ENCODE assay signal across 24 cellular contexts in genomic region chr7:621572-622285, GRCh38.
DNase-seq lines count a peak whose midpoint lies in the region; ATAC-seq, FAIRE-seq and TF ChIP-seq lines count a peak whose summit lies in the region.
"Had no signal": no experiment of that assay in that cellular context is flagged by ENCODE, and none has a peak within 500 bp of the region (broad histone marks: within the 10 kb centered on the region; RNA-seq: fewer than 3 reads in every experiment).

No MANE protein-coding gene starts in this region.

- H3K23ac ChIP-seq in H1 (ENCODE audit: insufficient read length), result no peak overlapping the region

- no peak overlapping the region for H3K14ac ChIP-seq in H1 (ENCODE audit: insufficient read length)

- TF ChIP-seq CTCF in HepG2 (CRISPR knock-in tag; IDR thresholded peaks at IDR 0.05), result no peak
- no peak for TF ChIP-seq CTCF in right lobe of liver (IDR thresholded peaks at IDR 0.05)
- no peak for TF ChIP-seq CTCF in H1 (IDR thresholded peaks at IDR 0.05; ENCODE audit: control extremely low read depth in 1 of 3, insufficient read depth in 1 of 3, low read depth in 1 of 3, low read length in 3 of 3)
- TF ChIP-seq CTCF in osteoblast (IDR thresholded peaks at IDR 0.05; ENCODE audit: extremely low read depth, low read depth, low read length), result no peak

- no peak for TF ChIP-seq RAD21 in HepG2 (CRISPR knock-in tag; IDR thresholded peaks at IDR 0.05)
- no peak for TF ChIP-seq RAD21 in H1 (IDR thresholded peaks at IDR 0.05 in 1 of 2, conservative IDR thresholded peaks at IDR 0.05 in 1 of 2; ENCODE audit: low read depth in 2 of 2, low read length in 2 of 2)

- H2BK12ac ChIP-seq in H1 (ENCODE audit: low read depth, low read length), result no peak overlapping the region; the same call in 1 of the 2 replicates

- TF ChIP-seq POLR2A in HepG2 (IDR thresholded peaks at IDR 0.05; ENCODE audit: insufficient read depth in 1 of 2, low read depth in 2 of 2, low read length in 2 of 2) (no peak), right lobe of liver (IDR thresholded peaks at IDR 0.05) (no peak), H1 (IDR thresholded peaks at IDR 0.05; ENCODE audit: control extremely low read depth in 1 of 2, low read depth in 2 of 2, low read length in 2 of 2) (no peak), H54 (IDR thresholded peaks at IDR 0.05; ENCODE audit: low read depth, low read length) (no peak)

- H4K5ac ChIP-seq in H1 (ENCODE audit: insufficient read length, low read depth, low read length), result no peak overlapping the region

- H2BK15ac ChIP-seq in H1 (ENCODE audit: low read length), result no peak overlapping the region

- H3K56ac ChIP-seq in H1 (replicated peaks; ENCODE audit: insufficient read length, low read depth, low read length), result no peak overlapping the region

- peaks cover 1 to 9% of the 10 kb centered on the region in 2 experiments; a peak in 1 of 5 replicates for H3K36me3 ChIP-seq in HepG2 (replicated peaks in 1 of 2; ENCODE audit: control insufficient read depth in 1 of 2, insufficient read depth in 2 of 2, low read length in 2 of 2)
- H3K36me3 ChIP-seq in right lobe of liver, result no peaks in the 10 kb centered on the region
- H3K36me3 ChIP-seq in H1 (ENCODE audit: control insufficient read depth in 2 of 4, insufficient read depth in 4 of 4, low read length in 3 of 4), result peaks cover 0 to 3% (median 0%) of the 10 kb centered on the region in 4 experiments; a peak in 1 of 8 replicates
- no peaks in the 10 kb centered on the region for H3K36me3 ChIP-seq in osteoblast (ENCODE audit: insufficient read depth, low read length)
- H3K36me3 ChIP-seq: cardiac muscle cell, heart right ventricle had no signal

- H3K18ac ChIP-seq in H1 (ENCODE audit: extremely low read depth, low read length), result no peak overlapping the region

- in situ Hi-C loops in HepG2 (cut with HindIII; ENCODE audit: extremely low pct_ligation_motif_present, low pct_unique_long_range_greater_than_20kb), result no loop called here

- FAIRE-seq in HepG2 (lab: Jason Lieb, UNC) (no peak), H1 (lab: Jason Lieb, UNC) (no peak), H54 (lab: Jason Lieb, UNC) (no peak)
- FAIRE-seq: D721Med had no signal

- H3K79me2 ChIP-seq in HepG2 (ENCODE audit: insufficient read depth, low read length) (peaks cover 3% of the 10 kb centered on the region), H1 (ENCODE audit: control insufficient read depth in 1 of 2, insufficient read depth in 2 of 2, low read length in 2 of 2) (peaks cover 0 to 2% of the 10 kb centered on the region in 2 experiments; a peak in 1 of 4 replicates), osteoblast (ENCODE audit: insufficient read depth, low read length) (no peaks in the 10 kb centered on the region)

- no TSS peak for BruUV-seq in HepG2 (replicated peaks; lab: Mats Ljungman, UMichigan)

- no peak overlapping the region for H2BK20ac ChIP-seq in H1 (ENCODE audit: low read length)

- H4K20me1 ChIP-seq in HepG2 (ENCODE audit: insufficient read depth, low read length) (no peaks in the 10 kb centered on the region), H1 (replicated peaks in 1 of 2; ENCODE audit: control insufficient read depth in 1 of 2, insufficient read depth in 2 of 2, low read length in 2 of 2) (no peaks in the 10 kb centered on the region), osteoblast (ENCODE audit: insufficient read depth, low read length) (no peaks in the 10 kb centered on the region)

- H3K9me3 ChIP-seq in HepG2 (ENCODE audit: low read length), result peaks cover 32% of the 10 kb centered on the region
- peaks cover 0 to 9% (median 2%) of the 10 kb centered on the region in 4 donors for H3K9me3 ChIP-seq in right lobe of liver
- peaks cover 0 to 16% of the 10 kb centered on the region in 2 experiments; a peak in 3 of 4 replicates for H3K9me3 ChIP-seq in H1 (ENCODE audit: insufficient read depth in 2 of 2, low read depth in 1 of 2, low read length in 1 of 2)
- H3K9me3 ChIP-seq in osteoblast (ENCODE audit: low read depth, low read length), result peaks cover 8% of the 10 kb centered on the region

- no peak overlapping the region for H4K8ac ChIP-seq in H1 (ENCODE audit: extremely low read depth, insufficient read depth, low read length)

- no peak overlapping the region for H2AK5ac ChIP-seq in H1 (ENCODE audit: low read depth, low read length)

- no peaks in the 10 kb centered on the region for H3K79me1 ChIP-seq in H1 (ENCODE audit: low read depth, low read length)

- ATAC-seq in HepG2, result no peak
- ATAC-seq in right lobe of liver, result no peak
- no peak for ATAC-seq in GM18520 (IDR thresholded peaks at IDR 0.05; ENCODE audit: unreplicated experiment)
- no peak for ATAC-seq in GM19328 (IDR thresholded peaks at IDR 0.05; ENCODE audit: unreplicated experiment)
- ATAC-seq: activated CD4-positive, CD25-positive, alpha-beta regulatory T cell treated with anti-CD3 and anti-CD28 coated beads, Interleukin-2, amount 50 U/mL, for 24 hours; activated T-cell treated with anti-CD3 and anti-CD28 coated beads, Interleukin-2, amount 50 U/mL, for 4 hours; heart right ventricle had no signal

- peaks cover 30% of the 10 kb centered on the region for H3K4me1 ChIP-seq in HepG2 (ENCODE audit: insufficient read depth, low read length)
- H3K4me1 ChIP-seq in right lobe of liver, result no peaks in the 10 kb centered on the region
- peaks cover 0 to 7% (median 4%) of the 10 kb centered on the region in 4 experiments; a peak in 5 of 7 replicates for H3K4me1 ChIP-seq in H1 (replicated peaks in 1 of 4; ENCODE audit: control insufficient read depth in 3 of 4, insufficient read depth in 4 of 4, low read length in 3 of 4)
- H3K4me1 ChIP-seq in osteoblast (ENCODE audit: insufficient read depth, low read length), result peaks cover 2% of the 10 kb centered on the region

- H2AFZ ChIP-seq in HepG2 (ENCODE audit: low read length), result no peak overlapping the region
- no peak overlapping the region for H2AFZ ChIP-seq in H1 (ENCODE audit: low read length)
- H2AFZ ChIP-seq in osteoblast (ENCODE audit: low read length), result no peak overlapping the region

- no peak overlapping the region for H3K27ac ChIP-seq in HepG2 (ENCODE audit: extremely low read length, insufficient read depth, low read length)
- H3K27ac ChIP-seq in right lobe of liver, result no peak overlapping the region
- H3K27ac ChIP-seq in H1 (ENCODE audit: low read depth, low read length), result no peak overlapping the region
- no peak overlapping the region for H3K27ac ChIP-seq in osteoblast (ENCODE audit: low read depth, low read length)
- H3K27ac ChIP-seq: cardiac muscle cell, heart right ventricle, RWPE1 had no signal

- no peak overlapping the region for H2BK5ac ChIP-seq in H1 (ENCODE audit: low read depth, low read length)

- H3K4me2 ChIP-seq in HepG2 (ENCODE audit: low read depth, low read length) (no peak overlapping the region), H1 (ENCODE audit: insufficient read depth in 1 of 2, low read depth in 2 of 2, low read length in 2 of 2) (peak overlapping the region; percentile 39 to 40; a peak in 1 of 4 replicates), osteoblast (ENCODE audit: insufficient read depth, low read length) (no peak overlapping the region)

- POLR2A ChIA-PET in HepG2 (lab: Yijun Ruan, JAX), result no interaction called here
- POLR2A ChIA-PET in H1 (lab: Charles Lee; ENCODE audit: partially characterized antibody), result no interaction called here

- no peak overlapping the region for H3K9ac ChIP-seq in HepG2 (ENCODE audit: insufficient read depth, low read depth, low read length)
- no peak overlapping the region for H3K9ac ChIP-seq in H1 (replicated peaks in 1 of 4; ENCODE audit: extremely low read depth in 1 of 4, low read depth in 3 of 4, low read length in 3 of 4)

- DNase-seq in HepG2 (ENCODE audit: low spot score) (no peak), right lobe of liver (no peak), H1 (ENCODE audit: low read depth in 1 of 2, low spot score in 2 of 2) (no peak), osteoblast (ENCODE audit: insufficient read length, low spot score, missing footprints) (peak; percentile 64), H54 (ENCODE audit: insufficient read length, low spot score) (no peak)
- DNase-seq in activated T-cell treated with anti-CD3 and anti-CD28 coated beads, Interleukin-2, amount 50 U/mL, for 1 hour, result no peak
- DNase-seq: activated CD8-positive, alpha-beta memory T cell treated with anti-CD3 and anti-CD28 coated beads for 24 hours; activated naive CD4-positive, alpha-beta T cell treated with anti-CD3 and anti-CD28 coated beads for 36 hours; activated T-cell treated with anti-CD3 and anti-CD28 coated beads, Interleukin-2, amount 50 U/mL, for 4 hours; amniotic stem cell; dermis blood vessel endothelial cell; heart right ventricle; immature natural killer cell; KG1; NCI-H146; NCI-H524 treated with DMSO at 0.1 percent for 48 hours; retina; T-helper 9 cell had no signal

- H4K91ac ChIP-seq in H1 (replicated peaks; ENCODE audit: insufficient read length, low read length), result no peak overlapping the region

- intact Hi-C loops in HepG2 (cut with micrococcal nuclease; ENCODE audit: unreplicated experiment), result no loop called here
- intact Hi-C loops in right lobe of liver (cut with DNase I), result no loop called here

- no peak overlapping the region for H3K4ac ChIP-seq in H1 (replicated peaks; ENCODE audit: insufficient read length, low read depth, low read length)

- H2BK120ac ChIP-seq in H1 (replicated peaks; ENCODE audit: low read depth, low read length), result peak overlapping the region; percentile 61

- H3K23me2 ChIP-seq in H1 (ENCODE audit: low read depth, low read length), result no peaks in the 10 kb centered on the region

- no peak for TF ChIP-seq EP300 in HepG2 (IDR thresholded peaks at IDR 0.05; ENCODE audit: low read depth in 2 of 2, low read length in 2 of 2)
- no peak for TF ChIP-seq EP300 in HepG2 (CRISPR knock-in tag; IDR thresholded peaks at IDR 0.05; ENCODE audit: borderline replicate concordance)
- no peak for TF ChIP-seq EP300 in H1 (IDR thresholded peaks at IDR 0.05; ENCODE audit: borderline replicate concordance in 1 of 2, low read depth in 2 of 2, low read length in 2 of 2)

- H3K4me3 ChIP-seq in HepG2 (replicated peaks in 1 of 3; ENCODE audit: insufficient read depth in 1 of 3, low read depth in 2 of 3, low read length in 3 of 3) (no peak overlapping the region), right lobe of liver (no peak overlapping the region), H1 (ENCODE audit: extremely low read depth in 1 of 4, insufficient read depth in 2 of 4, low read depth in 3 of 4, low read length in 4 of 4) (no peak overlapping the region), osteoblast (ENCODE audit: insufficient read depth, low read length) (no peak overlapping the region)
- H3K4me3 ChIP-seq: cardiac muscle cell, heart right ventricle had no signal

- 97% methylated on average over 7 of the region's 8 CpGs for WGBS in HepG2 (ENCODE audit: low lambda C conversion rate)
- WGBS in right lobe of liver (ENCODE audit: insufficient coverage, low coverage, low lambda C conversion rate, missing lambda C conversion rate), result 92% methylated on average over 6 of the region's 8 CpGs
- 89% methylated on average over 8 of the region's 8 CpGs; no CpG with 5 or more reads in 1 of the 2 experiments for WGBS in H1 (ENCODE audit: extremely low coverage in 1 of 2, insufficient coverage in 1 of 2, insufficient read length in 1 of 2, insufficient replicate concordance in 2 of 2, low coverage in 1 of 2, low lambda C conversion rate in 2 of 2, missing lambda C conversion rate in 1 of 2), 2 experiments

- H3K27me3 ChIP-seq in HepG2 (ENCODE audit: control insufficient read depth in 1 of 2, insufficient read depth in 2 of 2, low read length in 2 of 2) (no peaks in the 10 kb centered on the region), right lobe of liver (no peaks in the 10 kb centered on the region), H1 (replicated peaks in 1 of 4; ENCODE audit: control insufficient read depth in 3 of 4, extremely low read depth in 1 of 4, insufficient read depth in 3 of 4, low read length in 3 of 4) (no peaks in the 10 kb centered on the region), osteoblast (ENCODE audit: insufficient read depth, low read length) (no peaks in the 10 kb centered on the region)
- H3K27me3 ChIP-seq: cardiac muscle cell, heart right ventricle had no signal

- CTCF ChIA-PET in HepG2 (lab: Yijun Ruan, JAX; ENCODE audit: low intra/inter-chr PET ratio, low total read pairs), result no interaction called here
- CTCF ChIA-PET in H1 (lab: Charles Lee; ENCODE audit: partially characterized antibody), result interaction anchor here (1.4 kb wide), 1 partner anchor 288 kb away, joined by 3 read pairs; no protein-coding TSS in a partner anchor

Comparison
In these comparisons a context has a peak if more than half of its experiments do, and no peak if none do; other contexts are left out.
1. H3K4me2 ChIP-seq: peak in H1 (2 of 2); none in HepG2 (single experiment) and osteoblast (single experiment).